In the genomic region with DNA sequence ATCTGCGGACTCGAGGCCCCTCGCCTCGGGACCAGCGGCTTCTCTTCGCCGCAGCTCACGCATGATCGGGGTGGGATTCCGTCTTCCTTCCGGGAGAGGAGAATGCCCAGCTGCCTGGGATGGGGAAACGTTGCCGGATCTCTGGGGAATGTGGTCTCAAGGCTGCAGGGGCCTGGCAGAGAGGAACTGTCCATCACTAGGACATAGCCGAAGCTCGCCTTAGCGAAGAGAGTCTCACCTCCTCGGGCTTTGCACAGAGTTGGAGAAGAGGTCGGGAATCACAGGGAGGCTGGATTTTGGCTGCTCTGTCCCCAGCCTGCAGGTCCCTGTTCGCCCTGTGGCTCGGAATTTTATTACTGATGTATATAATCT, we compare ENCODE assay signal across 8 cellular contexts.
DNase-seq lines count a peak whose midpoint lies in the region; ATAC-seq, FAIRE-seq and TF ChIP-seq lines count a peak whose summit lies in the region.

No MANE protein-coding gene starts in this region.

- FAIRE-seq in urothelium cell line (lab: Jason Lieb, UNC) = no peak

- H3K9ac ChIP-seq in MM.1S (ENCODE audit: low read length) = no peak overlapping the region

- H3K27me3 Mint-ChIP-seq in memory B cell = peaks cover 32% of the 10 kb centered on the region

- H3K27me3 ChIP-seq in MM.1S (replicated peaks; ENCODE audit: insufficient read depth, low read length) = no peaks in the 10 kb centered on the region

- H3K27ac ChIP-seq in MM.1S (ENCODE audit: low read length) (no peak overlapping the region), coronary artery (peak overlapping the region in 1 of 2 donors; percentile 96)

- H3K4me3 Mint-ChIP-seq in memory B cell = peak overlapping the region; percentile 54

- peak; percentile 77 for DNase-seq in EH (ENCODE audit: low read depth)
- DNase-seq in MM.1S = no peak
- no peak for DNase-seq in coronary artery (ENCODE audit: low spot score)
- DNase-seq in memory B cell (ENCODE audit: low spot score in 2 of 2) = no peak
- DNase-seq in urothelium cell line (ENCODE audit: low spot score) = peak; percentile 40

- H3K9me2 ChIP-seq in MM.1S (replicated peaks; ENCODE audit: insufficient read depth, low read length) = no peaks in the 10 kb centered on the region

- H3K27ac Mint-ChIP-seq in memory B cell = no peak overlapping the region

- no peak for TF ChIP-seq CTCF in MM.1S (IDR thresholded peaks at IDR 0.05; ENCODE audit: low read length)
- no peak for TF ChIP-seq CTCF in coronary artery (IDR thresholded peaks at IDR 0.05)

- no peak overlapping the region for H2AFZ ChIP-seq in MM.1S (ENCODE audit: low read length)

- ATAC-seq in memory B cell (ENCODE audit: low read depth) (no peak), GM18498 (IDR thresholded peaks at IDR 0.05; ENCODE audit: unreplicated experiment) (no peak), GM21825 (IDR thresholded peaks at IDR 0.05; ENCODE audit: unreplicated experiment) (no peak), HG03108 (IDR thresholded peaks at IDR 0.05; ENCODE audit: unreplicated experiment) (no peak)

- peaks cover 15% of the 10 kb centered on the region for H3K4me1 Mint-ChIP-seq in memory B cell

- H3F3A ChIP-seq in MM.1S (ENCODE audit: insufficient read depth, low read length) = peaks cover 14% of the 10 kb centered on the region

- 0 out of 2 replicates have a peak, but pooled peaks cover 5% of the 10 kb centered on the region for H3K4me1 ChIP-seq in MM.1S (ENCODE audit: low read length)

- H3K4me3 ChIP-seq in MM.1S (ENCODE audit: low read length) (peak overlapping the region; percentile 80), coronary artery (peak overlapping the region; percentile 93)

- H3K36me3 ChIP-seq in MM.1S (replicated peaks; ENCODE audit: insufficient read depth, low read length) = no peaks in the 10 kb centered on the region

- no peaks in the 10 kb centered on the region for H3K9me3 ChIP-seq in MM.1S (replicated peaks; ENCODE audit: insufficient read depth, low read length)

- H3K79me2 ChIP-seq in MM.1S (ENCODE audit: low read length) = peaks cover 19% of the 10 kb centered on the region; the same call in 1 of the 2 replicates

- H3K36me3 Mint-ChIP-seq in memory B cell = no peaks in the 10 kb centered on the region

- H3K9me3 Mint-ChIP-seq in memory B cell = no peaks in the 10 kb centered on the region

- H4K20me1 ChIP-seq in MM.1S (ENCODE audit: insufficient read depth, low read length) = no peaks in the 10 kb centered on the region

- peak overlapping the region; percentile 62 for H3K4me2 ChIP-seq in MM.1S (ENCODE audit: low read depth, low read length)

Comparison
In these comparisons a context has a peak if more than half of its experiments do, and no peak if none do; other contexts are left out.
1. DNase-seq: peak in EH (single experiment) and urothelium cell line (single experiment); none in MM.1S (single experiment), coronary artery (single experiment) and memory B cell (0 of 2).